23 cellular contexts compared by ENCODE assay signal in genomic region chr1:72007312-72007711, GRCh38.
DNase-seq lines count a peak whose midpoint lies in the region; ATAC-seq lines count a peak whose summit lies in the region.
"Had no signal": no experiment of that assay in that cellular context is flagged by ENCODE, and none has a peak within 500 bp of the region (broad histone marks: within the 10 kb centered on the region; RNA-seq: fewer than 3 reads in every experiment).

No MANE protein-coding gene starts in this region.

- no peaks in the 10 kb centered on the region for H3K4me1 Mint-ChIP-seq in activated T-cell treated with anti-CD3 and anti-CD28 coated beads, Interleukin-2, amount 50 U/mL, for 72 hours (ENCODE audit: low read depth)
- H3K4me1 Mint-ChIP-seq: CD4-positive, alpha-beta memory T cell had no signal

- peaks cover 0 to 2% of the 10 kb centered on the region in 2 experiments for H3K4me1 ChIP-seq in trophoblast cell (ENCODE audit: control insufficient read depth in 1 of 2, insufficient read depth in 2 of 2, low read length in 2 of 2)
- H3K4me1 ChIP-seq: SJSA1 had no signal

- H2BK12ac ChIP-seq in trophoblast cell (ENCODE audit: low read length) = peak overlapping the region; percentile 76

- no peak overlapping the region for H3K27ac ChIP-seq in trophoblast cell (ENCODE audit: low read depth, low read length)
- H3K27ac ChIP-seq: SJSA1 had no signal

- H2AFZ ChIP-seq in trophoblast cell (ENCODE audit: insufficient read depth, low read length, poor library complexity) = no peak overlapping the region

- no peak overlapping the region for H2AK5ac ChIP-seq in trophoblast cell (ENCODE audit: low read length)

- H3K27me3 Mint-ChIP-seq in activated T-cell treated with anti-CD3 and anti-CD28 coated beads, Interleukin-2, amount 50 U/mL, for 72 hours (ENCODE audit: low read depth) = no peaks in the 10 kb centered on the region
- H3K27me3 Mint-ChIP-seq: CD4-positive, alpha-beta memory T cell had no signal

- H3K36me3 ChIP-seq in trophoblast cell (ENCODE audit: control insufficient read depth in 1 of 2, insufficient read depth in 2 of 2, low read length in 2 of 2) = no peaks in the 10 kb centered on the region
- H3K36me3 ChIP-seq: SJSA1 had no signal

- H4K12ac ChIP-seq in trophoblast cell (ENCODE audit: low read depth, low read length) = no peak overlapping the region

- no peaks in the 10 kb centered on the region for H3K27me3 ChIP-seq in trophoblast cell (ENCODE audit: insufficient read depth, low read length)
- H3K27me3 ChIP-seq: SJSA1 had no signal

- peak; percentile 2 for DNase-seq in AG08395 (ENCODE audit: low spot score)
- peak; percentile 3 for DNase-seq in GM03348 (ENCODE audit: low spot score)
- DNase-seq in fibroblast of gingiva (ENCODE audit: low read depth) = peak; percentile 17
- DNase-seq in trophoblast cell = no peak
- DNase-seq in activated naive CD4-positive, alpha-beta T cell treated with anti-CD3 and anti-CD28 coated beads, Interleukin-2, amount 50 U/mL, for 16 hours = no peak
- DNase-seq in activated T-cell treated with anti-CD3 and anti-CD28 coated beads, Interleukin-2, amount 50 U/mL, for 72 hours = no peak
- no peak for DNase-seq in foreskin melanocyte
- DNase-seq: C1 segment of cervical spinal cord; Caco-2; CD4-positive, alpha-beta memory T cell; EL; GDM1; Kasumi-1; NCI-H2029; NCI-H446 treated with DMSO at 0.1 percent for 48 hours; NCI-H526; NCI-H82; NK-92 treated with Interleukin-12 subunit alpha and Interleukin-12 subunit beta, amount 100 ng/mL, for 24 hours; PC-3 had no signal

- no peak overlapping the region for H3K9ac ChIP-seq in trophoblast cell (ENCODE audit: low read length)

- H3K79me1 ChIP-seq in trophoblast cell (ENCODE audit: low read length) = peaks cover 3% of the 10 kb centered on the region

- no peak overlapping the region for H3K4ac ChIP-seq in trophoblast cell (ENCODE audit: low read depth, low read length)

- no peaks in the 10 kb centered on the region for H3K36me3 Mint-ChIP-seq in activated T-cell treated with anti-CD3 and anti-CD28 coated beads, Interleukin-2, amount 50 U/mL, for 72 hours (ENCODE audit: insufficient read depth in 2 of 2)
- H3K36me3 Mint-ChIP-seq: CD4-positive, alpha-beta memory T cell had no signal

- H3K79me2 ChIP-seq in trophoblast cell (ENCODE audit: control insufficient read depth, insufficient read depth, low read length, poor library complexity) = no peaks in the 10 kb centered on the region

- no peak overlapping the region for H2BK5ac ChIP-seq in trophoblast cell (ENCODE audit: low read depth, low read length, poor library complexity)

- H3K9me3 ChIP-seq in trophoblast cell (ENCODE audit: insufficient read depth, low read depth, low read length) = no peaks in the 10 kb centered on the region
- H3K9me3 ChIP-seq: Caco-2, SJSA1 had no signal

- H3K18ac ChIP-seq in trophoblast cell (ENCODE audit: low read length) = no peak overlapping the region

- no peak overlapping the region for H4K8ac ChIP-seq in trophoblast cell (ENCODE audit: low read depth, low read length)

- WGBS in trophoblast cell (ENCODE audit: extremely low coverage, insufficient coverage, insufficient read length) = no CpG with 5 or more reads among the region's 2 CpGs

- H3K9me3 Mint-ChIP-seq in activated T-cell treated with anti-CD3 and anti-CD28 coated beads, Interleukin-2, amount 50 U/mL, for 72 hours = no peaks in the 10 kb centered on the region

- ATAC-seq in activated T-cell treated with anti-CD3 and anti-CD28 coated beads, Interleukin-2, amount 50 U/mL, for 72 hours (replicated peaks in 1 of 2) = no peak
- ATAC-seq: HCT116, HepG2, K562, PC-3 had no signal

- no peak overlapping the region for H3K4me3 Mint-ChIP-seq in activated T-cell treated with anti-CD3 and anti-CD28 coated beads, Interleukin-2, amount 50 U/mL, for 72 hours
- H3K4me3 Mint-ChIP-seq: CD4-positive, alpha-beta memory T cell had no signal

- H3K14ac ChIP-seq in trophoblast cell (ENCODE audit: low read length) = no peak overlapping the region

- no peak overlapping the region for H3K23ac ChIP-seq in trophoblast cell (ENCODE audit: low read length)

- H2BK120ac ChIP-seq in trophoblast cell (ENCODE audit: insufficient read depth, low read length, poor library complexity) = no peak overlapping the region

- H4K91ac ChIP-seq in trophoblast cell (ENCODE audit: low read depth, low read length) = no peak overlapping the region

- H3K4me2 ChIP-seq in trophoblast cell (ENCODE audit: low read length) = no peak overlapping the region

- no peak overlapping the region for H3K27ac Mint-ChIP-seq in activated T-cell treated with anti-CD3 and anti-CD28 coated beads, Interleukin-2, amount 50 U/mL, for 72 hours
- H3K27ac Mint-ChIP-seq: CD4-positive, alpha-beta memory T cell had no signal

- H3K4me3 ChIP-seq in trophoblast cell (ENCODE audit: low read depth, low read length) = no peak overlapping the region
- H3K4me3 ChIP-seq: K562, SJSA1 had no signal

Comparison
In these comparisons a context has a peak if more than half of its experiments do, and no peak if none do; other contexts are left out.
1. DNase-seq: peak in AG08395 (single experiment), GM03348 (single experiment) and fibroblast of gingiva (single experiment); none in trophoblast cell (0 of 2), activated naive CD4-positive, alpha-beta T cell treated with anti-CD3 and anti-CD28 coated beads, Interleukin-2, amount 50 U/mL, for 16 hours (single experiment), activated T-cell treated with anti-CD3 and anti-CD28 coated beads, Interleukin-2, amount 50 U/mL, for 72 hours (0 of 2) and foreskin melanocyte (single experiment).